28 cellular contexts compared by ENCODE assay signal in the genomic region with DNA sequence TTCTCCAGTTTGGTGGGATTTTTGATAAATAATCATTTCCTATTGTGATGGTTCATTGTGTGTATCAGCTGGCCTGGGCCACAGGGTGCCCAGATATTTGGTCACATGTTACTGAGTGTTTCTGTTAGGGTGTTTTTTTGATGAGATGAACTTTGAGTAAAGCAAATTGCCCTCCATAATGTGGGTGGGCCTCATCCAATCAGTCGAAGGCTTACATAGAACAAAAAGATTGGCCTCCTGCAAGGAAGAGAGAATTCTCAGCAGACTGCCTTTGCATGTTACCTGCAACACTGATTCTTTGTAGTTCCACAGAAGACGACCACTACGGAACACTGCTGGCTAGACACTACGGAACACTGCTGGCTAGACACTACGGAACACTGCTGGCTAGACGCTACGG.
"Had no signal": no experiment of that assay in that cellular context is flagged by ENCODE, and none has a peak within 500 bp of the region (broad histone marks: within the 10 kb centered on the region; RNA-seq: fewer than 3 reads in every experiment).

No MANE protein-coding gene starts in this region.

- H3K27me3 ChIP-seq: colonic mucosa, dorsolateral prefrontal cortex, esophagus muscularis mucosa, esophagus squamous epithelium, foreskin keratinocyte, gastrocnemius medialis, gastroesophageal sphincter had no signal

- H3K36me3 ChIP-seq: colonic mucosa, esophagus muscularis mucosa, esophagus squamous epithelium, gastrocnemius medialis, gastroesophageal sphincter, heart left ventricle, heart right ventricle had no signal

- H3K4me3 ChIP-seq: colonic mucosa, coronary artery, dorsolateral prefrontal cortex, esophagus muscularis mucosa, esophagus squamous epithelium, gastrocnemius medialis, gastroesophageal sphincter, heart left ventricle, heart right ventricle had no signal

- FAIRE-seq: colon, endometrium, endothelial cell of umbilical vein, frontal cortex had no signal

- H3K4me1 ChIP-seq: colonic mucosa, esophagus muscularis mucosa, esophagus squamous epithelium, foreskin keratinocyte, gastrocnemius medialis, gastroesophageal sphincter, heart left ventricle, heart right ventricle had no signal

- ATAC-seq: effector memory CD8-positive, alpha-beta T cell; esophagus mucosa; foreskin keratinocyte; gastrocnemius medialis; gastroesophageal sphincter; heart left ventricle; heart right ventricle had no signal

- H3K27ac ChIP-seq: colonic mucosa, coronary artery, dorsolateral prefrontal cortex, epithelial cell of prostate, esophagus muscularis mucosa, esophagus squamous epithelium, foreskin keratinocyte, gastrocnemius medialis, gastroesophageal sphincter, heart left ventricle, heart right ventricle had no signal

- H3K9me3 ChIP-seq: colonic mucosa, gastrocnemius medialis had no signal

- DNase-seq: colonic mucosa; cortex of kidney; dermis blood vessel endothelial cell; dorsolateral prefrontal cortex; effector CD4-positive, alpha-beta T cell; effector CD8-positive, alpha-beta T cell; effector memory CD4-positive, alpha-beta T cell; effector memory CD8-positive, alpha-beta T cell; endodermal cell; erythroblast; esophagus squamous epithelium; foreskin fibroblast; foreskin keratinocyte; foreskin melanocyte; gastrocnemius medialis; glutamatergic neuron; head of caudate nucleus; heart left ventricle; heart right ventricle had no signal
